In the genomic region with DNA sequence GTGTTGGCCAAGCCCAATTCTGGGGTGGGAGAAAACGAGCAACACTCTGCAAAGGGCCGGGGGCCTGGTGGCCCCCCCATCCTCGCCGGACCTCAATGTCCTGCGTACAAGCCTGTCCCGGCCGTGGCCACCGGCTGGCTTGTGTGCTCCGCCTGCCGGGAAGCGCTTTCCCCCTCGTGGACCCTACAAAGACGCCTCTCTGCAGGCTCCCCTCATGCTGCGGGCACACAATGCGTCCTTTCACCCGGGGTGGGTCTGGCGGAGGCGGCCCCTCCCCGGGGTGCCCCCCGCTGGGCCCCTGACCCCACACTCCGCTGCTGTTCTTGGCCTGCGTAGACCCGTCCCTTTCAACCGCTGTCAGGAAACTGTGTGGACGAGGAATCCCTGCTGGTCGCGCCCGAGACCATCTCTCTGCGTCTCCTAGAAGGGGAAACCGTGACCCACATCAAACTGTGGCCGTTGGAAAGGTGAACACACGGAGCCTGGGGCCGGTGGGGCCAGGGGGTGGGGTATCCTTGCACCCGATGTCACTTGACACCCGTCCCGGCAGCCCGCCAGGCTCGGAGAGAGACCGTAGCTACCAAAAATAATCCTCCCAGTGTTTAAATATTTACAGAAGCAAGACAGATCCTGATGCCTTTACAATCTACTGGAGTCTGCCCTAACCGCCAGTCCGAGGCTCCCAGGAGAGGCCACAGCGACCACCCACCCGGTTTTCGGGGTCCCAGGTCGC, we compare ENCODE assay signal across 8 cellular contexts. TPM values are rescaled to one million over a fixed set of nuclear protein-coding genes. Genes with fewer than 3 reads are reported as not detected.
DNase-seq lines count a peak whose midpoint lies in the region; ATAC-seq and TF ChIP-seq lines count a peak whose summit lies in the region.

No MANE protein-coding gene starts in this region.

- H3K27ac ChIP-seq in rectal smooth muscle tissue (ENCODE audit: low read depth, low read length): no peak overlapping the region

- ATAC-seq in HG03439 (IDR thresholded peaks at IDR 0.05; ENCODE audit: unreplicated experiment): no peak
- ATAC-seq in GM18873 (IDR thresholded peaks at IDR 0.05; ENCODE audit: low FRiP score, unreplicated experiment): no peak

- DNase-seq in activated CD4-positive, alpha-beta T cell treated with anti-CD3 and anti-CD28 coated beads for 48 hours: peak; percentile 28
- DNase-seq in activated CD4-positive, alpha-beta T cell treated with anti-CD3 and anti-CD28 coated beads, Interleukin-2, amount 50 U/mL, for 1 hour: no peak
- peak; percentile 47 for DNase-seq in SK-N-DZ (ENCODE audit: low spot score)
- no peak for DNase-seq in fibroblast of the aortic adventitia (ENCODE audit: low read depth)
- DNase-seq in DMS114 treated with DMSO at 0.1 percent for 48 hours (lab: John Stamatoyannopoulos, UW; ENCODE audit: unreplicated experiment): no peak

- H3K36me3 ChIP-seq in rectal smooth muscle tissue (ENCODE audit: control insufficient read depth, insufficient read depth, low read length): no peaks in the 10 kb centered on the region

- H3K9ac ChIP-seq in rectal smooth muscle tissue (ENCODE audit: low read length): no peak overlapping the region

- no peaks in the 10 kb centered on the region for H3K27me3 ChIP-seq in rectal smooth muscle tissue (ENCODE audit: control insufficient read depth, insufficient read depth, low read length)

- peaks cover 18% of the 10 kb centered on the region for H3K4me1 ChIP-seq in rectal smooth muscle tissue (ENCODE audit: control insufficient read depth, insufficient read depth, low read length)

- H3K4me3 ChIP-seq in fibroblast of the aortic adventitia (ENCODE audit: low read depth, low read length) (peak overlapping the region; percentile 44), rectal smooth muscle tissue (ENCODE audit: low read length) (peak overlapping the region; percentile 65)

- TF ChIP-seq CTCF in fibroblast of the aortic adventitia (IDR thresholded peaks at IDR 0.05; ENCODE audit: insufficient read depth, low read length): no peak

RNA-seq across cellular contexts. Expression of gene TBC1D16, which starts 43.6 kb away (rescaled TPM):
- 29.6 and 30.0 TPM in 2 replicates for polyA plus RNA-seq in SK-N-DZ (2014; cell fraction: cytosol; rRNA removed)
- 20.4 and 25.5 TPM in 2 replicates for polyA plus RNA-seq in SK-N-DZ (2014; cell fraction: nucleus; rRNA removed)
- 33.4 and 37.8 TPM in 2 replicates for total RNA-seq in fibroblast of the aortic adventitia (ENCODE audit: low replicate concordance)

RNA-seq across cellular contexts. Expression of gene CCDC40, which starts 44.4 kb away (rescaled TPM):
- 3.7 and 10.0 TPM in 2 replicates for polyA plus RNA-seq in SK-N-DZ (2014; cell fraction: cytosol; rRNA removed)
- 11.1 and 13.7 TPM in 2 replicates for polyA plus RNA-seq in SK-N-DZ (2014; cell fraction: nucleus; rRNA removed)
- 3.0 and 5.2 TPM in 2 replicates for total RNA-seq in fibroblast of the aortic adventitia (ENCODE audit: low replicate concordance)

Comparison
In these comparisons a context has a peak if more than half of its experiments do, and no peak if none do; other contexts are left out.
1. DNase-seq: peak in activated CD4-positive, alpha-beta T cell treated with anti-CD3 and anti-CD28 coated beads for 48 hours (single experiment) and SK-N-DZ (single experiment); none in activated CD4-positive, alpha-beta T cell treated with anti-CD3 and anti-CD28 coated beads, Interleukin-2, amount 50 U/mL, for 1 hour (single experiment), fibroblast of the aortic adventitia (single experiment) and DMS114 treated with DMSO at 0.1 percent for 48 hours (single experiment).